31 cellular contexts compared by ENCODE assay signal in the genomic region with DNA sequence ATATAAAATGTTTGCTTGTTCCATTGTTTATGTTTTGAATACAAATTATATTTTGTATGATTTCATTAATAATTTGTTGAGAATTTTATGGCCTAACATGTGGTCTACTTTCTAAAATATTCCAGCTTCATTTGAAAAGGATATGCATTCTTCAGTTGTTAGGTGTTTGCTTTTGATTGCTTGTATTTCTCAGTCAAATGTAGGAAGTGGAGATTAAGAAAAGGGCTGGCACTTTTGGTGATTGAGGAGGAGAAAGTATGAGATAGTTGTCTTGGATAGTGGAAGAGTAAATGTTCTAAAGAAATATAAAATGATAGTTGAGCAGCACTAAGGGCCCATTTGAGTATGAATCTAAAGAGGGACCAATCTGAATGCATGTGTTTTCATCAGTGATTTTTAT. TPM values are rescaled to one million over a fixed set of nuclear protein-coding genes. Genes with fewer than 3 reads are reported as not detected.
DNase-seq lines count a peak whose midpoint lies in the region; ATAC-seq and TF ChIP-seq lines count a peak whose summit lies in the region.
"Had no signal": no experiment of that assay in that cellular context is flagged by ENCODE, and none has a peak within 500 bp of the region (broad histone marks: within the 10 kb centered on the region; RNA-seq: fewer than 3 reads in every experiment).

No MANE protein-coding gene starts in this region.

- H3K4me3 Mint-ChIP-seq in nephron progenitor cell = no peak overlapping the region
- H3K4me3 Mint-ChIP-seq: activated CD8-positive, alpha-beta T cell treated with anti-CD3 and anti-CD28 coated beads for 36 hours; IgD-negative memory B cell; nephron had no signal

- TF ChIP-seq CTCF in astrocyte of the spinal cord (IDR thresholded peaks at IDR 0.05; ENCODE audit: low read depth, low read length) (no peak), nephron progenitor cell (IDR thresholded peaks at IDR 0.05) (no peak)

- H2BK15ac ChIP-seq in neuronal stem cell (ENCODE audit: low read length) (no peak overlapping the region), mesendoderm (replicated peaks; ENCODE audit: low read depth) (no peak overlapping the region)

- H3K18ac ChIP-seq in neuronal stem cell (ENCODE audit: low read length) = no peak overlapping the region
- H3K18ac ChIP-seq in mesendoderm (ENCODE audit: low read length) = no peak overlapping the region

- no peaks in the 10 kb centered on the region for H3K4me1 Mint-ChIP-seq in nephron progenitor cell

- H3K27me3 ChIP-seq in neuronal stem cell (ENCODE audit: control insufficient read depth in 3 of 3, insufficient read depth in 3 of 3, low read depth in 1 of 3, low read length in 3 of 3) (no peaks in the 10 kb centered on the region), mesendoderm (ENCODE audit: insufficient read depth, low read length, poor library complexity) (no peaks in the 10 kb centered on the region)
- H3K27me3 ChIP-seq: BLaER1, brain microvascular endothelial cell, foreskin keratinocyte, heart right ventricle, MG63, upper lobe of left lung had no signal

- H4K91ac ChIP-seq in neuronal stem cell (ENCODE audit: low read depth, low read length, poor library complexity) = no peak overlapping the region

- no peak overlapping the region for H3K4ac ChIP-seq in neuronal stem cell (ENCODE audit: low read length)
- H3K4ac ChIP-seq in mesendoderm (ENCODE audit: low read depth, low read length) = no peak overlapping the region

- H3K4me1 ChIP-seq in neuronal stem cell (ENCODE audit: control insufficient read depth in 2 of 2, insufficient read depth in 1 of 2, low read depth in 1 of 2, low read length in 2 of 2) (no peaks in the 10 kb centered on the region), mesendoderm (ENCODE audit: control insufficient read depth, low read depth, low read length) (no peaks in the 10 kb centered on the region)
- H3K4me1 ChIP-seq: BLaER1 had no signal

- H3K4me3 ChIP-seq in astrocyte of the spinal cord (ENCODE audit: low read depth, low read length) = no peak overlapping the region
- no peak overlapping the region for H3K4me3 ChIP-seq in neuronal stem cell (ENCODE audit: low read length in 2 of 2)
- no peak overlapping the region for H3K4me3 ChIP-seq in mesendoderm (ENCODE audit: low read length)
- H3K4me3 ChIP-seq: BLaER1, heart right ventricle, lower lobe of right lung, MG63, upper lobe of left lung had no signal

- no peak overlapping the region for H2AFZ ChIP-seq in neuronal stem cell (ENCODE audit: low read length)

- H4K8ac ChIP-seq in neuronal stem cell (ENCODE audit: low read depth, low read length) = no peak overlapping the region
- H4K8ac ChIP-seq in mesendoderm (ENCODE audit: low read depth, low read length) = no peak overlapping the region

- H3K27ac Mint-ChIP-seq in nephron progenitor cell = peak overlapping the region; percentile 27
- H3K27ac Mint-ChIP-seq: activated CD8-positive, alpha-beta T cell treated with anti-CD3 and anti-CD28 coated beads for 36 hours; IgD-negative memory B cell; nephron had no signal

- H2AK5ac ChIP-seq in neuronal stem cell (ENCODE audit: low read depth, low read length) = no peak overlapping the region
- H2AK5ac ChIP-seq in mesendoderm (ENCODE audit: low read length) = no peak overlapping the region

- DNase-seq in ELR (ENCODE audit: low read depth) = peak; percentile 15
- peak; percentile 51 for DNase-seq in NCI-H226
- DNase-seq in astrocyte of the spinal cord (ENCODE audit: low read depth, low spot score) = peak; percentile 20
- no peak for DNase-seq in nephron progenitor cell
- DNase-seq in neuronal stem cell (ENCODE audit: low spot score) = no peak
- no peak for DNase-seq in mesendoderm
- DNase-seq: ACHN; activated CD4-positive, CD25-positive, alpha-beta regulatory T cell treated with anti-CD3 and anti-CD28 coated beads, Interleukin-2, amount 50 U/mL, for 72 hours; activated CD8-positive, alpha-beta T cell treated with anti-CD3 and anti-CD28 coated beads for 36 hours; activated effector memory CD4-positive, alpha-beta T cell treated with Interleukin-2 at 50 U/mL for 16 hours; brain microvascular endothelial cell; DMS79; effector CD8-positive, alpha-beta T cell; heart right ventricle; kidney glomerular epithelial cell; lower lobe of right lung; MG63; NCI-H1417; NCI-H2029 treated with DMSO at 0.1 percent for 48 hours; NCI-H345; right cardiac atrium; stimulated activated CD4-positive, alpha-beta T cell treated with anti-CD3 and anti-CD28 coated beads, Interleukin-2, amount 100 ng/mL, for 48 hours; T-helper 1 cell; upper lobe of left lung had no signal

- H3K79me1 ChIP-seq in neuronal stem cell (ENCODE audit: low read depth, low read length) (no peaks in the 10 kb centered on the region), mesendoderm (ENCODE audit: low read length) (no peaks in the 10 kb centered on the region)

- H3K9me3 Mint-ChIP-seq in nephron progenitor cell = peaks cover 25% of the 10 kb centered on the region

- H3K56ac ChIP-seq in mesendoderm (ENCODE audit: low read length) = no peak overlapping the region

- H3K23ac ChIP-seq in neuronal stem cell (ENCODE audit: low read depth, low read length, poor library complexity) (no peak overlapping the region), mesendoderm (ENCODE audit: low read length) (no peak overlapping the region)

- H3K79me2 ChIP-seq in mesendoderm (ENCODE audit: control insufficient read depth, insufficient read depth, low read length) = no peaks in the 10 kb centered on the region

- in situ Hi-C loops in astrocyte of the spinal cord (cut with HindIII; ENCODE audit: low sequenced_read_pairs) = no loop called here

- H2BK12ac ChIP-seq in neuronal stem cell (ENCODE audit: low read length) = no peak overlapping the region

- no peak overlapping the region for H3K9ac ChIP-seq in neuronal stem cell (ENCODE audit: low read depth, low read length, poor library complexity)
- H3K9ac ChIP-seq in mesendoderm (ENCODE audit: low read length) = no peak overlapping the region
- H3K9ac ChIP-seq: BLaER1 had no signal

- H2BK5ac ChIP-seq in neuronal stem cell (ENCODE audit: low read length) = no peak overlapping the region
- H2BK5ac ChIP-seq in mesendoderm (ENCODE audit: low read length) = no peak overlapping the region

- no peak overlapping the region for H3K4me2 ChIP-seq in neuronal stem cell (ENCODE audit: insufficient read depth, low read length, poor library complexity, severe bottlenecking)
- no peak overlapping the region for H3K4me2 ChIP-seq in mesendoderm (ENCODE audit: low read length)
- H3K4me2 ChIP-seq: BLaER1 had no signal

- H2BK120ac ChIP-seq in neuronal stem cell (ENCODE audit: low read depth, low read length) = no peak overlapping the region
- no peak overlapping the region for H2BK120ac ChIP-seq in mesendoderm (ENCODE audit: low read depth, low read length)

- H3K9me3 ChIP-seq in neuronal stem cell (replicated peaks in 1 of 2; ENCODE audit: control insufficient read depth in 2 of 2, insufficient read depth in 1 of 2, low read depth in 1 of 2, low read length in 2 of 2) = no peaks in the 10 kb centered on the region
- H3K9me3 ChIP-seq: MG63 had no signal

- ATAC-seq in GM18858 (IDR thresholded peaks at IDR 0.05; ENCODE audit: unreplicated experiment) (no peak), HG03439 (IDR thresholded peaks at IDR 0.05; ENCODE audit: unreplicated experiment) (no peak)
- ATAC-seq: activated CD8-positive, alpha-beta T cell treated with anti-CD3 and anti-CD28 coated beads for 36 hours; foreskin keratinocyte; heart right ventricle; lower lobe of right lung; right cardiac atrium had no signal

- H4K5ac ChIP-seq in mesendoderm (ENCODE audit: low read length) = no peak overlapping the region

- no peak overlapping the region for H3K14ac ChIP-seq in neuronal stem cell (ENCODE audit: low read length)

- no peaks in the 10 kb centered on the region for H3K36me3 ChIP-seq in neuronal stem cell (replicated peaks in 1 of 2; ENCODE audit: control insufficient read depth in 2 of 2, insufficient read depth in 2 of 2, low read length in 2 of 2)
- H3K36me3 ChIP-seq in mesendoderm (ENCODE audit: control insufficient read depth, insufficient read depth, low read length) = no peaks in the 10 kb centered on the region
- H3K36me3 ChIP-seq: BLaER1, brain microvascular endothelial cell, MG63, upper lobe of left lung had no signal

- H3K27ac ChIP-seq in neuronal stem cell (replicated peaks; ENCODE audit: low read length) (no peak overlapping the region), mesendoderm (ENCODE audit: low read depth, low read length) (no peak overlapping the region)
- H3K27ac ChIP-seq: BLaER1, brain microvascular endothelial cell, foreskin keratinocyte, heart right ventricle, lower lobe of right lung, RWPE1, upper lobe of left lung had no signal

- no peaks in the 10 kb centered on the region for H3K27me3 Mint-ChIP-seq in nephron progenitor cell (ENCODE audit: low read depth, poor library complexity)
- H3K27me3 Mint-ChIP-seq: activated CD8-positive, alpha-beta T cell treated with anti-CD3 and anti-CD28 coated beads for 36 hours; IgD-negative memory B cell had no signal

- H3K36me3 Mint-ChIP-seq in nephron progenitor cell (ENCODE audit: low read depth) = peaks cover 23% of the 10 kb centered on the region

RNA-seq across cellular contexts. Expression of a gene that starts 23.1 kb away (rescaled TPM):
- polyA plus RNA-seq in neuronal stem cell (2013, experiment 1 of 2) = 1.5 TPM
- polyA plus RNA-seq in neuronal stem cell (2013, experiment 2 of 2) = 1.4 TPM
- 2.2 TPM for polyA plus RNA-seq in mesendoderm (2013, experiment 1 of 2)
- polyA plus RNA-seq in mesendoderm (2013, experiment 2 of 2) = 1.7 TPM

Comparison
In these comparisons a context has a peak if more than half of its experiments do, and no peak if none do; other contexts are left out.
1. DNase-seq: peak in ELR (single experiment), NCI-H226 (single experiment) and astrocyte of the spinal cord (single experiment); none in nephron progenitor cell (single experiment), neuronal stem cell (single experiment) and mesendoderm (single experiment).